In the genomic region with DNA sequence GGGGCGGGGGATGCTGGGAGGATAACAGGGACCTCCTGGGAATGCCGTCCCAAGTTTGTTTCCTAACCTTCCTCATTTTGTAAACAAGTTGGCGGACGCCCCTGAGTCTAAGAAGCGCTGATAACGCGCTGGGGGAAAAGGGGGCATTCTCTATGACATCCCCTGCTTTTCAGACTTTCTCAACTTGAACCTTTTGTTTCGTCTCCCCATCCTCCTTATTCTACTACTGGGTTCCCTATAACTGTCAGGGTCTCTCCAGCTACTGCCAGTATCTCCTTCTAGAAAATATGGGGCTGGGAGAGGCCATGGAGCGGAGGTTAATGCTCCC, we compare ENCODE assay signal across 9 cellular contexts. TPM values are rescaled to one million over a fixed set of nuclear protein-coding genes. Genes with fewer than 3 reads are reported as not detected.
DNase-seq lines count a peak whose midpoint lies in the region; ATAC-seq and TF ChIP-seq lines count a peak whose summit lies in the region.
"Had no signal": no experiment of that assay in that cellular context is flagged by ENCODE, and none has a peak within 500 bp of the region (broad histone marks: within the 10 kb centered on the region; RNA-seq: fewer than 3 reads in every experiment).

No MANE protein-coding gene starts in this region.

- no peak for ATAC-seq in PC-3

- H3K27me3 ChIP-seq in CD4-positive, alpha-beta memory T cell (ENCODE audit: insufficient read depth, low read length) = no peaks in the 10 kb centered on the region
- H3K27me3 ChIP-seq in PC-3 (ENCODE audit: low read length) = no peaks in the 10 kb centered on the region

- intact Hi-C loops in CD4-positive, alpha-beta memory T cell (cut with micrococcal nuclease) = loop anchor here (2.0 to 5.0 kb wide), 3 partner anchors 22 to 112 kb away; a partner anchor contains a TSS
- intact Hi-C loops in PC-3 (cut with micrococcal nuclease) = loop anchor here (2.0 kb wide), 1 partner anchor 30 kb away; no protein-coding TSS in a partner anchor

- POLR2A ChIA-PET in CD4-positive, alpha-beta memory T cell (lab: Charles Lee; ENCODE audit: partially characterized antibody) = interaction anchor here (0.9 to 2.0 kb wide), 3 partner anchors 27 to 305 kb away, joined by 4 to 14 read pairs (median 12); a partner anchor contains a TSS
- POLR2A ChIA-PET in PC-3 (lab: Charles Lee; ENCODE audit: unreplicated experiment) = no interaction called here

- H3K4me2 ChIP-seq in PC-3 (ENCODE audit: low read length) = peak overlapping the region; percentile 98

- H3K4me1 ChIP-seq in CD4-positive, alpha-beta memory T cell (ENCODE audit: insufficient read depth, low read length) = peaks cover 15% of the 10 kb centered on the region
- peaks cover 17% of the 10 kb centered on the region for H3K4me1 ChIP-seq in PC-3 (ENCODE audit: insufficient read depth, low read length)

- H3K27ac Mint-ChIP-seq in CD4-positive, alpha-beta memory T cell = peak overlapping the region; percentile 6 to 89 (median 75)
- peak overlapping the region; percentile 23 for H3K27ac Mint-ChIP-seq in osteocyte (ENCODE audit: unreplicated experiment)

- H3K9me2 ChIP-seq in PC-3 (replicated peaks; ENCODE audit: low read length) = no peaks in the 10 kb centered on the region

- H4K20me1 ChIP-seq in PC-3 (ENCODE audit: low read length) = no peaks in the 10 kb centered on the region

- CTCF ChIA-PET in CD4-positive, alpha-beta memory T cell (lab: Charles Lee; ENCODE audit: partially characterized antibody) = interaction anchor here (1.3 to 2.0 kb wide), 3 partner anchors 21 to 32 kb away, joined by 5 to 7 read pairs (median 6); no protein-coding TSS in a partner anchor
- CTCF ChIA-PET in PC-3 (lab: Charles Lee) = no interaction called here

- H3K36me3 Mint-ChIP-seq in CD4-positive, alpha-beta memory T cell = peaks cover 0 to 3% of the 10 kb centered on the region in 2 donors
- H3K36me3 Mint-ChIP-seq in osteocyte (ENCODE audit: unreplicated experiment) = no peaks in the 10 kb centered on the region

- BruUV-seq in PC-3 (replicated peaks; lab: Mats Ljungman, UMichigan) = TSS peak; percentile 49

- H3K4me3 ChIP-seq in CD4-positive, alpha-beta memory T cell (ENCODE audit: low read length in 2 of 2) = peak overlapping the region in 1 of 2 donors; percentile 64
- H3K4me3 ChIP-seq in PC-3 (ENCODE audit: low read length) (peak overlapping the region; percentile 82), epithelial cell of esophagus (ENCODE audit: low read length) (peak overlapping the region; percentile 41)

- peak overlapping the region; percentile 43; the same call in 1 of the 2 replicates for H3K9ac ChIP-seq in PC-3 (ENCODE audit: low read length)

- H3K27me3 Mint-ChIP-seq in CD4-positive, alpha-beta memory T cell = no peaks in the 10 kb centered on the region
- peaks cover 9% of the 10 kb centered on the region for H3K27me3 Mint-ChIP-seq in osteocyte (ENCODE audit: unreplicated experiment)

- peak overlapping the region; percentile 63 for H3K27ac ChIP-seq in CD4-positive, alpha-beta memory T cell (ENCODE audit: low read depth, low read length)
- H3K27ac ChIP-seq in PC-3 (ENCODE audit: low read length) = no peak overlapping the region

- no peak for DNase-seq in CD4-positive, alpha-beta memory T cell
- DNase-seq in PC-3 = no peak
- DNase-seq in epithelial cell of esophagus (ENCODE audit: low read depth) = no peak
- no peak for DNase-seq in osteocyte (ENCODE audit: extremely low spot score, unreplicated experiment)
- no peak for DNase-seq in EL
- DNase-seq in SHP77 treated with DMSO at 0.1 percent for 48 hours (lab: John Stamatoyannopoulos, UW) = no peak
- DNase-seq in NCI-H1417 (lab: John Stamatoyannopoulos, UW) = no peak
- no peak for DNase-seq in NCI-H82 treated with DMSO at 0.1 percent for 48 hours (lab: John Stamatoyannopoulos, UW; ENCODE audit: unreplicated experiment)

- H3F3A ChIP-seq in PC-3 (ENCODE audit: low read length, unreplicated experiment) = no peaks in the 10 kb centered on the region

- no peaks in the 10 kb centered on the region for H3K79me2 ChIP-seq in PC-3 (ENCODE audit: low read length)

- no peaks in the 10 kb centered on the region for H3K36me3 ChIP-seq in CD4-positive, alpha-beta memory T cell (ENCODE audit: insufficient read depth, low read length)
- H3K36me3 ChIP-seq in PC-3 (ENCODE audit: low read depth, low read length) = no peaks in the 10 kb centered on the region

- peak overlapping the region; percentile 82 for H2AFZ ChIP-seq in PC-3 (ENCODE audit: low read length)

- H3K4me1 Mint-ChIP-seq in CD4-positive, alpha-beta memory T cell = peaks cover 10 to 25% (median 17%) of the 10 kb centered on the region in 4 donors
- H3K4me1 Mint-ChIP-seq in osteocyte (ENCODE audit: unreplicated experiment) = peaks cover 16% of the 10 kb centered on the region

- no peaks in the 10 kb centered on the region for H3K9me3 ChIP-seq in CD4-positive, alpha-beta memory T cell (ENCODE audit: control insufficient read depth in 1 of 2, low read length in 2 of 2)
- no peaks in the 10 kb centered on the region for H3K9me3 ChIP-seq in PC-3 (ENCODE audit: low read length)

- no peak for TF ChIP-seq CTCF in PC-3 (conservative IDR thresholded peaks at IDR 0.05; ENCODE audit: low read depth, low read length)
- no peak for TF ChIP-seq CTCF in epithelial cell of esophagus (IDR thresholded peaks at IDR 0.05; ENCODE audit: insufficient read depth, low read depth, low read length, missing control alignments)
- no peak for TF ChIP-seq CTCF in osteocyte (IDR thresholded peaks at IDR 0.05)

- no peaks in the 10 kb centered on the region for H3K9me3 Mint-ChIP-seq in CD4-positive, alpha-beta memory T cell
- H3K9me3 Mint-ChIP-seq in osteocyte (ENCODE audit: unreplicated experiment) = no peaks in the 10 kb centered on the region

- peak overlapping the region; percentile 79 to 88 (median 82) for H3K4me3 Mint-ChIP-seq in CD4-positive, alpha-beta memory T cell
- peak overlapping the region; percentile 77 for H3K4me3 Mint-ChIP-seq in osteocyte (ENCODE audit: unreplicated experiment)

RNA-seq across cellular contexts. Expression of a gene that starts 0.7 kb away (rescaled TPM):
- 1 to 10 TPM; 2.5 to 4.0 TPM for total RNA-seq in CD4-positive, alpha-beta memory T cell
- polyA plus RNA-seq in CD4-positive, alpha-beta memory T cell = under 1 TPM; 0.76 to 0.88 TPM
- total RNA-seq in PC-3 (2014; rRNA removed) (1.6 and 2.9 TPM in 2 replicates), osteocyte (5.2 and 7.6 TPM in 2 replicates)

RNA-seq across cellular contexts. Expression of a gene that starts 26.8 kb away (rescaled TPM):
- 1 to 10 TPM; 5.3 to 8.0 TPM for total RNA-seq in CD4-positive, alpha-beta memory T cell
- 1 to 10 TPM; 4.6 to 5.8 TPM for polyA plus RNA-seq in CD4-positive, alpha-beta memory T cell
- total RNA-seq in PC-3 (2014; rRNA removed) (0.12 TPM in 1 of 2 replicates, not detected in the other), osteocyte (not detected in 2 replicates)
- total RNA-seq: SK-MEL-5 had no signal
